ENCODE assay signal across 21 cellular contexts in genomic region chr12:47403681-47404080, GRCh38.
DNase-seq lines count a peak whose midpoint lies in the region; ATAC-seq and TF ChIP-seq lines count a peak whose summit lies in the region.
"Had no signal": no experiment of that assay in that cellular context is flagged by ENCODE, and none has a peak within 500 bp of the region (broad histone marks: within the 10 kb centered on the region; RNA-seq: fewer than 3 reads in every experiment).

No MANE protein-coding gene starts in this region.

- no peaks in the 10 kb centered on the region for H3K27me3 Mint-ChIP-seq in activated naive CD4-positive, alpha-beta T cell treated with anti-CD3 and anti-CD28 coated beads for 36 hours (ENCODE audit: low read depth)
- H3K27me3 Mint-ChIP-seq in activated B cell treated with CpG ODN at 0.5 μM for 24 hours (no peaks in the 10 kb centered on the region), memory B cell (no peaks in the 10 kb centered on the region)
- H3K27me3 Mint-ChIP-seq: CD4-positive, CD25-positive, alpha-beta regulatory T cell; CD8-positive, alpha-beta memory T cell had no signal

- CTCF ChIA-PET in activated naive CD4-positive, alpha-beta T cell treated with anti-CD3 and anti-CD28 coated beads for 36 hours (lab: Charles Lee), result interaction anchor here (0.6 to 3.1 kb wide), 5 partner anchors 9 to 371 kb away, joined by 3 to 13 read pairs (median 3); no protein-coding TSS in a partner anchor
- CTCF ChIA-PET in activated B cell treated with CpG ODN at 0.5 μM for 24 hours (lab: Charles Lee), result interaction anchor here (0.6 to 3.1 kb wide), 4 partner anchors 88 to 371 kb away, joined by 3 to 13 read pairs (median 4); partner anchors contain the start of genes AMIGO2 and PCED1B

- no peak for DNase-seq in activated naive CD4-positive, alpha-beta T cell treated with anti-CD3 and anti-CD28 coated beads for 36 hours
- DNase-seq in activated naive CD4-positive, alpha-beta T cell treated with Interleukin-2 at 50 U/mL for 16 hours, result no peak
- DNase-seq in activated B cell treated with CpG ODN at 0.5 μM for 24 hours (no peak), memory B cell (ENCODE audit: low spot score in 2 of 2) (no peak), A172 (ENCODE audit: low spot score) (no peak), NCI-H2081 (lab: John Stamatoyannopoulos, UW) (no peak)
- DNase-seq: ACHN; BE2C; C1 segment of cervical spinal cord; CD4-positive, CD25-positive, alpha-beta regulatory T cell; CD8-positive, alpha-beta memory T cell; COR-L47; DMS 273 treated with DMSO at 0.1 percent for 48 hours; DMS53; DND-41; EL; GOT3; H7 had no signal

- no peak for TF ChIP-seq CTCF in activated B cell treated with CpG ODN at 0.5 μM for 24 hours (IDR thresholded peaks at IDR 0.05)

- POLR2A ChIA-PET in activated B cell treated with CpG ODN at 0.5 μM for 24 hours (lab: Charles Lee), result interaction anchor here (0.6 to 1.6 kb wide), 8 partner anchors 36 to 1254 kb away, joined by 3 to 7 read pairs (median 4); no protein-coding TSS in a partner anchor

- peaks cover 13% of the 10 kb centered on the region for H3K9me3 Mint-ChIP-seq in activated naive CD4-positive, alpha-beta T cell treated with anti-CD3 and anti-CD28 coated beads for 36 hours
- H3K9me3 Mint-ChIP-seq in activated B cell treated with CpG ODN at 0.5 μM for 24 hours (peaks cover 17% of the 10 kb centered on the region), memory B cell (peaks cover 3% of the 10 kb centered on the region)
- H3K9me3 Mint-ChIP-seq: CD8-positive, alpha-beta memory T cell had no signal

- peaks cover 76% of the 10 kb centered on the region for H3K4me1 Mint-ChIP-seq in activated naive CD4-positive, alpha-beta T cell treated with anti-CD3 and anti-CD28 coated beads for 36 hours (ENCODE audit: low read depth)
- H3K4me1 Mint-ChIP-seq in activated B cell treated with CpG ODN at 0.5 μM for 24 hours (peaks cover 72% of the 10 kb centered on the region), memory B cell (peaks cover 13% of the 10 kb centered on the region)

- H3K36me3 Mint-ChIP-seq in activated naive CD4-positive, alpha-beta T cell treated with anti-CD3 and anti-CD28 coated beads for 36 hours (ENCODE audit: low read depth), result peaks cover 15% of the 10 kb centered on the region
- H3K36me3 Mint-ChIP-seq in activated B cell treated with CpG ODN at 0.5 μM for 24 hours (ENCODE audit: low read depth) (peaks cover 16% of the 10 kb centered on the region), memory B cell (peaks cover 5% of the 10 kb centered on the region)
- H3K36me3 Mint-ChIP-seq: CD4-positive, CD25-positive, alpha-beta regulatory T cell had no signal

- intact Hi-C loops in activated naive CD4-positive, alpha-beta T cell treated with anti-CD3 and anti-CD28 coated beads for 36 hours (cut with micrococcal nuclease), result no loop called here
- intact Hi-C loops in activated B cell treated with CpG ODN at 0.5 μM for 24 hours (cut with micrococcal nuclease), result loop anchor here (10.0 kb wide), 1 partner anchor 729 kb away; no protein-coding TSS in a partner anchor

- ATAC-seq in activated B cell treated with CpG ODN at 0.5 μM for 24 hours (ENCODE audit: low read depth) (no peak), memory B cell (ENCODE audit: low read depth) (no peak)
- ATAC-seq: GM12878, HCT116, HepG2 had no signal

- no peak overlapping the region for H3K4me3 Mint-ChIP-seq in activated naive CD4-positive, alpha-beta T cell treated with anti-CD3 and anti-CD28 coated beads for 36 hours
- no peak overlapping the region for H3K4me3 Mint-ChIP-seq in activated B cell treated with CpG ODN at 0.5 μM for 24 hours
- no peak overlapping the region for H3K4me3 Mint-ChIP-seq in memory B cell
- H3K4me3 Mint-ChIP-seq: CD4-positive, CD25-positive, alpha-beta regulatory T cell; CD8-positive, alpha-beta memory T cell had no signal

- H3K27ac Mint-ChIP-seq in activated naive CD4-positive, alpha-beta T cell treated with anti-CD3 and anti-CD28 coated beads for 36 hours, result peak overlapping the region; percentile 65
- H3K27ac Mint-ChIP-seq in activated B cell treated with CpG ODN at 0.5 μM for 24 hours, result peak overlapping the region; percentile 94
- peak overlapping the region; percentile 2 for H3K27ac Mint-ChIP-seq in memory B cell

Comparison
In these comparisons a context has a peak if more than half of its experiments do, and no peak if none do; other contexts are left out.
1. H3K27ac Mint-ChIP-seq: peak in every context shown above with its lines; median percentile 94 in activated B cell treated with CpG ODN at 0.5 μM for 24 hours; 65 in activated naive CD4-positive, alpha-beta T cell treated with anti-CD3 and anti-CD28 coated beads for 36 hours; 2 in memory B cell.